In genomic region chr10:125192005-125192404, GRCh38 we compare ENCODE assay signal across 27 cellular contexts.
"Had no signal": no experiment of that assay in that cellular context is flagged by ENCODE, and none has a peak within 500 bp of the region (broad histone marks: within the 10 kb centered on the region; RNA-seq: fewer than 3 reads in every experiment).

No MANE protein-coding gene starts in this region.

- DNase-seq: hippocampal formation; kidney glomerular epithelial cell; left cardiac atrium; lower lobe of right lung; mammary epithelial cell; mesenchymal stem cell; naive B cell; natural killer cell; nephron progenitor cell; occipital lobe; ovary; retina; right cardiac atrium; stimulated activated CD4-positive, alpha-beta T cell treated with anti-CD3 and anti-CD28 coated beads, Interleukin-4, amount 100 ng/mL, for 24 hours; stimulated activated naive CD4-positive, alpha-beta T cell; uterus had no signal

- H3K9me3 Mint-ChIP-seq: mesothelial cell of epicardium; natural killer cell; nephron progenitor cell; stimulated activated effector memory CD8-positive, alpha-beta T cell treated with anti-CD3 and anti-CD28 coated beads, Interleukin-12 subunit alpha, Interleukin-12 subunit beta, amount 100 ng/mL, for 72 hours; type B pancreatic cell had no signal

- H3K36me3 ChIP-seq: lower lobe of right lung, neutrophil, ovary, prostate gland, suprapubic skin, tibial nerve, uterus had no signal

- H3K9me3 ChIP-seq: lower lobe of right lung, neutrophil, ovary, prostate gland, suprapubic skin, tibial nerve, uterus had no signal

- ATAC-seq: left cardiac atrium; left lobe of liver; lower lobe of right lung; natural killer cell; right cardiac atrium; sciatic nerve; stimulated activated effector memory CD8-positive, alpha-beta T cell treated with anti-CD3 and anti-CD28 coated beads, Interleukin-12 subunit alpha, Interleukin-12 subunit beta, amount 100 ng/mL, for 72 hours had no signal

- H3K36me3 Mint-ChIP-seq: mesothelial cell of epicardium; naive B cell; natural killer cell; stimulated activated effector memory CD8-positive, alpha-beta T cell treated with anti-CD3 and anti-CD28 coated beads, Interleukin-12 subunit alpha, Interleukin-12 subunit beta, amount 100 ng/mL, for 72 hours; type B pancreatic cell had no signal

- H3K27ac Mint-ChIP-seq: mesothelial cell of epicardium; naive B cell; natural killer cell; nephron progenitor cell; stimulated activated effector memory CD8-positive, alpha-beta T cell treated with anti-CD3 and anti-CD28 coated beads, Interleukin-12 subunit alpha, Interleukin-12 subunit beta, amount 100 ng/mL, for 72 hours; stimulated activated naive CD8-positive, alpha-beta T cell treated with anti-CD3 and anti-CD28 coated beads, Interleukin-15, Interleukin-2, amounts not matched to agents 100 ng/mL and 50 ng/mL, for 24 hours; type B pancreatic cell had no signal

- H3K4me1 ChIP-seq: lower lobe of right lung, prostate gland, suprapubic skin, tibial nerve, uterus had no signal

- H3K4me1 Mint-ChIP-seq: mesothelial cell of epicardium; naive B cell; natural killer cell; stimulated activated effector memory CD8-positive, alpha-beta T cell treated with anti-CD3 and anti-CD28 coated beads, Interleukin-12 subunit alpha, Interleukin-12 subunit beta, amount 100 ng/mL, for 72 hours had no signal

- H3K4me3 ChIP-seq: lower lobe of right lung, ovary, prostate gland, skin epidermis, suprapubic skin, tibial nerve, uterus had no signal

- H3K27ac ChIP-seq: lower lobe of right lung, neutrophil, ovary, prostate gland, skin epidermis, suprapubic skin, tibial nerve, uterus had no signal

- H3K27me3 ChIP-seq: ovary, suprapubic skin, tibial nerve, uterus had no signal

- H3K4me3 Mint-ChIP-seq: mesothelial cell of epicardium; naive B cell; natural killer cell; nephron progenitor cell; stimulated activated effector memory CD8-positive, alpha-beta T cell treated with anti-CD3 and anti-CD28 coated beads, Interleukin-12 subunit alpha, Interleukin-12 subunit beta, amount 100 ng/mL, for 72 hours; stimulated activated naive CD8-positive, alpha-beta T cell treated with anti-CD3 and anti-CD28 coated beads, Interleukin-15, Interleukin-2, amounts not matched to agents 100 ng/mL and 50 ng/mL, for 24 hours; type B pancreatic cell had no signal
